Comparison of ENCODE assay signal across 15 cellular contexts in the genomic region with DNA sequence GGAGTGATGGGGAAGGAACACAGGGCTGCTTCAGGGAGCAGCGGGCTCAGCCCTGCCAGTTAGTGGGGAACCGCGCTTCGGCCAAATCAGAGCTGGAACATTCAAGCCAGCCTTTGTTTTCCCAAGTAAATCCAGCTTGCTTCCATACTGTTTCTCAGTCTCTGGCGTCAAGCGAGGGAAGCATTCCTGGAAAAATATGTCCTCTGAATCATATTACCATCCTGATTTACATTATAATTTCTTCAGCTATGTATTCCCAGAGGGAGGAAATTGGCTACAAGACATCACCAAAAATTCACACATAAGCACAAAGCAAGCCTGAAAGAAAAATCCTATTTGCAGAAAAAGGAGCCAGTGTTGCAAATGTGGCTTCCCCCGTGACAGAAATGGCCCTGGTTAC.
DNase-seq lines count a peak whose midpoint lies in the region; ATAC-seq, FAIRE-seq and TF ChIP-seq lines count a peak whose summit lies in the region.
"Had no signal": no experiment of that assay in that cellular context is flagged by ENCODE, and none has a peak within 500 bp of the region (broad histone marks: within the 10 kb centered on the region; RNA-seq: fewer than 3 reads in every experiment).

No MANE protein-coding gene starts in this region.

- H2BK5ac ChIP-seq in H1 (ENCODE audit: low read depth, low read length) = no peak overlapping the region
- H2BK5ac ChIP-seq in mesendoderm (ENCODE audit: low read length) = no peak overlapping the region

- no peak overlapping the region for H4K8ac ChIP-seq in H1 (ENCODE audit: extremely low read depth, insufficient read depth, low read length)
- no peak overlapping the region for H4K8ac ChIP-seq in mesendoderm (ENCODE audit: low read depth, low read length)

- ATAC-seq in HG02588 (IDR thresholded peaks at IDR 0.05; ENCODE audit: unreplicated experiment) = no peak

- no peaks in the 10 kb centered on the region for H3K9me3 Mint-ChIP-seq in Caco-2 (ENCODE audit: unreplicated experiment)

- BruUV-seq in Caco-2 (replicated peaks; lab: Mats Ljungman, UMichigan) = no TSS peak

- H4K91ac ChIP-seq in H1 (replicated peaks; ENCODE audit: insufficient read length, low read length) = peak overlapping the region; percentile 56

- POLR2A ChIA-PET in H1 (lab: Charles Lee; ENCODE audit: partially characterized antibody) (no interaction called here), Caco-2 (lab: Charles Lee) (no interaction called here)

- no peak overlapping the region for H2BK15ac ChIP-seq in H1 (ENCODE audit: low read length)
- no peak overlapping the region for H2BK15ac ChIP-seq in mesendoderm (replicated peaks; ENCODE audit: low read depth)

- no peak overlapping the region for H3K14ac ChIP-seq in H1 (ENCODE audit: insufficient read length)

- no peak overlapping the region for H3K23ac ChIP-seq in H1 (ENCODE audit: insufficient read length)
- no peak overlapping the region for H3K23ac ChIP-seq in mesendoderm (ENCODE audit: low read length)

- peak overlapping the region in 1 of 2 experiments; percentile 13; a peak in 1 of 4 replicates for H3K4me2 ChIP-seq in H1 (ENCODE audit: insufficient read depth in 1 of 2, low read depth in 2 of 2, low read length in 2 of 2)
- no peak overlapping the region for H3K4me2 ChIP-seq in mesendoderm (ENCODE audit: low read length)

- no peak overlapping the region for H3K4ac ChIP-seq in H1 (replicated peaks; ENCODE audit: insufficient read length, low read depth, low read length)
- no peak overlapping the region for H3K4ac ChIP-seq in mesendoderm (ENCODE audit: low read depth, low read length)

- TF ChIP-seq POLR2A in H1 (IDR thresholded peaks at IDR 0.05; ENCODE audit: control extremely low read depth in 1 of 2, low read depth in 2 of 2, low read length in 2 of 2) = no peak

- FAIRE-seq in H1 (lab: Jason Lieb, UNC) = no peak

- no peaks in the 10 kb centered on the region for H3K23me2 ChIP-seq in H1 (ENCODE audit: low read depth, low read length)

- H2AK5ac ChIP-seq in H1 (ENCODE audit: low read depth, low read length) (no peak overlapping the region), mesendoderm (ENCODE audit: low read length) (no peak overlapping the region)

- 0 out of 2 replicates have a peak overlapping the region, but pooled peaks have one; percentile 63 for H2BK20ac ChIP-seq in H1 (ENCODE audit: low read length)

- H2AFZ ChIP-seq in H1 (ENCODE audit: low read length) = no peak overlapping the region

- H4K20me1 ChIP-seq in H1 (replicated peaks in 1 of 2; ENCODE audit: control insufficient read depth in 1 of 2, insufficient read depth in 2 of 2, low read length in 2 of 2) = no peaks in the 10 kb centered on the region

- H3K9ac ChIP-seq in HUES48 (ENCODE audit: low read depth, low read length) (no peak overlapping the region), H1 (replicated peaks in 1 of 4; ENCODE audit: extremely low read depth in 1 of 4, low read depth in 3 of 4, low read length in 3 of 4) (no peak overlapping the region), mesendoderm (ENCODE audit: low read length) (no peak overlapping the region)

- no peaks in the 10 kb centered on the region for H3K27me3 Mint-ChIP-seq in Caco-2 (ENCODE audit: insufficient read depth, unreplicated experiment)

- 74% methylated on average over 7 of the region's 7 CpGs; no CpG with 5 or more reads in 1 of the 2 experiments for whole genome bisulfite sequencing in H1 (ENCODE audit: extremely low coverage in 1 of 2, insufficient coverage in 1 of 2, insufficient read length in 1 of 2, insufficient replicate concordance in 2 of 2, low coverage in 1 of 2, low lambda C conversion rate in 2 of 2, missing lambda C conversion rate in 1 of 2), 2 experiments
- no CpG with 5 or more reads among the region's 7 CpGs for WGBS in mesendoderm (ENCODE audit: extremely low coverage, insufficient coverage, low lambda C conversion rate)

- TF ChIP-seq CTCF in H1 (IDR thresholded peaks at IDR 0.05; ENCODE audit: control extremely low read depth in 1 of 3, insufficient read depth in 1 of 3, low read depth in 1 of 3, low read length in 3 of 3) (no peak), Caco-2 (IDR thresholded peaks at IDR 0.05; ENCODE audit: insufficient read depth in 1 of 2, low read depth in 1 of 2, low read length in 1 of 2, severe bottlenecking in 1 of 2, unreplicated experiment in 1 of 2) (no peak)

- no peak for TF ChIP-seq EP300 in H1 (IDR thresholded peaks at IDR 0.05; ENCODE audit: borderline replicate concordance in 1 of 2, low read depth in 2 of 2, low read length in 2 of 2)

- no peak overlapping the region for H3K4me3 Mint-ChIP-seq in Caco-2 (ENCODE audit: unreplicated experiment)
- H3K4me3 Mint-ChIP-seq: CD4-positive, CD25-positive, alpha-beta regulatory T cell had no signal

- CTCF ChIA-PET in H1 (lab: Charles Lee; ENCODE audit: partially characterized antibody) = interaction anchor here (1.1 kb wide), 1 partner anchor 29 kb away, joined by 4 read pairs; no protein-coding TSS in a partner anchor
- CTCF ChIA-PET in Caco-2 (lab: Charles Lee) = no interaction called here

- H3K4me1 ChIP-seq in HUES48 (ENCODE audit: control insufficient read depth, insufficient read depth, low read length) (peaks cover 16% of the 10 kb centered on the region), H1 (replicated peaks in 1 of 4; ENCODE audit: control insufficient read depth in 3 of 4, insufficient read depth in 4 of 4, low read length in 3 of 4) (peaks cover 2 to 8% (median 4%) of the 10 kb centered on the region in 4 experiments; a peak in 6 of 7 replicates), mesendoderm (ENCODE audit: control insufficient read depth, low read depth, low read length) (no peaks in the 10 kb centered on the region), Caco-2 (no peaks in the 10 kb centered on the region)

- H3K36me3 ChIP-seq in HUES48 (ENCODE audit: control insufficient read depth, insufficient read depth, low read length) (no peaks in the 10 kb centered on the region), H1 (ENCODE audit: control insufficient read depth in 2 of 4, insufficient read depth in 4 of 4, low read length in 3 of 4) (no peaks in the 10 kb centered on the region; a peak in 1 of 8 replicates), mesendoderm (ENCODE audit: control insufficient read depth, insufficient read depth, low read length) (no peaks in the 10 kb centered on the region), Caco-2 (ENCODE audit: control insufficient read depth, insufficient read depth, low read length) (no peaks in the 10 kb centered on the region)

- intact Hi-C loops in Caco-2 (cut with micrococcal nuclease; ENCODE audit: unreplicated experiment) = no loop called here

- H3K79me1 ChIP-seq in H1 (ENCODE audit: low read depth, low read length) (no peaks in the 10 kb centered on the region), mesendoderm (ENCODE audit: low read length) (no peaks in the 10 kb centered on the region)

- no peak for TF ChIP-seq RAD21 in H1 (IDR thresholded peaks at IDR 0.05 in 1 of 2, conservative IDR thresholded peaks at IDR 0.05 in 1 of 2; ENCODE audit: low read depth in 2 of 2, low read length in 2 of 2)

- no peaks in the 10 kb centered on the region for H3K36me3 Mint-ChIP-seq in Caco-2 (ENCODE audit: insufficient read depth, unreplicated experiment)
- H3K36me3 Mint-ChIP-seq: CD4-positive, CD25-positive, alpha-beta regulatory T cell had no signal

- no peaks in the 10 kb centered on the region for H3K9me3 ChIP-seq in HUES48 (ENCODE audit: control insufficient read depth, insufficient read depth, low read length)
- peaks cover 0 to 6% of the 10 kb centered on the region in 2 experiments; a peak in 1 of 4 replicates for H3K9me3 ChIP-seq in H1 (ENCODE audit: insufficient read depth in 2 of 2, low read depth in 1 of 2, low read length in 1 of 2)
- no peaks in the 10 kb centered on the region for H3K9me3 ChIP-seq in Caco-2

- H3K18ac ChIP-seq in H1 (ENCODE audit: extremely low read depth, low read length) (peak overlapping the region; percentile 34), mesendoderm (ENCODE audit: low read length) (no peak overlapping the region)

- H3K4me1 Mint-ChIP-seq in Caco-2 (ENCODE audit: low read depth, unreplicated experiment) = peaks cover 7% of the 10 kb centered on the region
- H3K4me1 Mint-ChIP-seq: CD4-positive, CD25-positive, alpha-beta regulatory T cell had no signal

- DNase-seq in H1 (ENCODE audit: low read depth in 1 of 2, low spot score in 2 of 2) = no peak
- DNase-seq in mesendoderm = no peak
- DNase-seq in Caco-2 = no peak
- DNase-seq in stimulated activated CD4-positive, alpha-beta T cell treated with anti-CD3 and anti-CD28 coated beads, Interleukin-2, amount 100 ng/mL, for 24 hours = no peak
- DNase-seq: Calu3; CD4-positive, CD25-positive, alpha-beta regulatory T cell; DMS53; HCEC 1CT; NCI-H1105; NCI-H187; NCI-H748 treated with DMSO at 0.1 percent for 48 hours; RPMI8226 had no signal

- H3K27me3 ChIP-seq in HUES48 (ENCODE audit: control insufficient read depth, insufficient read depth, low read length) = no peaks in the 10 kb centered on the region
- no peaks in the 10 kb centered on the region for H3K27me3 ChIP-seq in H1 (replicated peaks in 1 of 4; ENCODE audit: control insufficient read depth in 3 of 4, extremely low read depth in 1 of 4, insufficient read depth in 3 of 4, low read length in 3 of 4)
- no peaks in the 10 kb centered on the region for H3K27me3 ChIP-seq in mesendoderm (ENCODE audit: insufficient read depth, low read length, poor library complexity)
- no peaks in the 10 kb centered on the region for H3K27me3 ChIP-seq in Caco-2 (replicated peaks; ENCODE audit: control insufficient read depth, insufficient read depth, low read length)

- H2BK120ac ChIP-seq in H1 (replicated peaks; ENCODE audit: low read depth, low read length) (no peak overlapping the region), mesendoderm (ENCODE audit: low read depth, low read length) (no peak overlapping the region)

- H3K27ac ChIP-seq in HUES48 (ENCODE audit: low read depth, low read length) (peak overlapping the region; percentile 43), H1 (ENCODE audit: low read depth, low read length) (no peak overlapping the region), mesendoderm (ENCODE audit: low read depth, low read length) (peak overlapping the region; percentile 29), temporal lobe (ENCODE audit: low read depth, low read length) (peak overlapping the region; percentile 50)

- H4K5ac ChIP-seq in H1 (ENCODE audit: insufficient read length, low read depth, low read length) (no peak overlapping the region), mesendoderm (ENCODE audit: low read length) (no peak overlapping the region)

- H3K27ac Mint-ChIP-seq in Caco-2 (ENCODE audit: unreplicated experiment) = no peak overlapping the region
- H3K27ac Mint-ChIP-seq: CD4-positive, CD25-positive, alpha-beta regulatory T cell had no signal

- H3K56ac ChIP-seq in H1 (replicated peaks; ENCODE audit: insufficient read length, low read depth, low read length) = no peak overlapping the region
- H3K56ac ChIP-seq in mesendoderm (ENCODE audit: low read length) = no peak overlapping the region

- peak overlapping the region; percentile 13; the same call in 1 of the 2 replicates for H2BK12ac ChIP-seq in H1 (ENCODE audit: low read depth, low read length)

- H3K79me2 ChIP-seq in H1 (ENCODE audit: control insufficient read depth in 1 of 2, insufficient read depth in 2 of 2, low read length in 2 of 2) (no peaks in the 10 kb centered on the region), mesendoderm (ENCODE audit: control insufficient read depth, insufficient read depth, low read length) (no peaks in the 10 kb centered on the region)

- H3K4me3 ChIP-seq in HUES48 (ENCODE audit: low read depth, low read length) (no peak overlapping the region), H1 (ENCODE audit: extremely low read depth in 1 of 4, insufficient read depth in 2 of 4, low read depth in 3 of 4, low read length in 4 of 4) (no peak overlapping the region), mesendoderm (ENCODE audit: low read length) (no peak overlapping the region), Caco-2 (ENCODE audit: low read depth, low read length) (no peak overlapping the region)
